1 cellular context compared by ENCODE assay signal in genomic region chr5:148970228-148970627, GRCh38.
TF ChIP-seq lines count a peak whose summit lies in the region.

No MANE protein-coding gene starts in this region.

TF ChIP-seq in SK-N-SH treated with all-trans-retinoic acid at 6 μM for 48 hours, 23 proteins besides CTCF, POLR2A, EP300 and RAD21 (continued from another document):
- TF ChIP-seq PATZ1 (CRISPR knock-in tag; IDR thresholded peaks at IDR 0.05; ENCODE audit: borderline replicate concordance) (no peak), BACH2 (CRISPR knock-in tag; IDR thresholded peaks at IDR 0.05; ENCODE audit: borderline replicate concordance) (no peak), PPARA (CRISPR knock-in tag; IDR thresholded peaks at IDR 0.05; ENCODE audit: borderline replicate concordance) (no peak), RARB (CRISPR knock-in tag; IDR thresholded peaks at IDR 0.05) (no peak), ZFP30 (CRISPR knock-in tag; IDR thresholded peaks at IDR 0.05) (no peak), CSRNP3 (CRISPR knock-in tag; IDR thresholded peaks at IDR 0.05) (no peak), ZNF565 (CRISPR knock-in tag; conservative IDR thresholded peaks at IDR 0.05; ENCODE audit: low read depth) (no peak), ZFP3 (CRISPR knock-in tag; IDR thresholded peaks at IDR 0.05) (no peak)
TF ChIP-seq in SK-N-SH treated with all-trans-retinoic acid at 6 μM for 48 hours: peak in this region for 0.
